ENCODE assay signal across 1 cellular context in genomic region chr22:38753894-38754246, GRCh38.
TF ChIP-seq lines count a peak whose summit lies in the region.

No MANE protein-coding gene starts in this region.

TF ChIP-seq in HepG2, 621 proteins besides CTCF, POLR2A, EP300 and RAD21 (continued from another document and continues in another):
- TF ChIP-seq PRMT3 (CRISPR knock-in tag; IDR thresholded peaks at IDR 0.05; ENCODE audit: borderline replicate concordance, low read depth) (no peak), RFX1 (IDR thresholded peaks at IDR 0.05) (no peak), PLRG1 (conservative IDR thresholded peaks at IDR 0.05) (no peak), ZNF318 (CRISPR knock-in tag; IDR thresholded peaks at IDR 0.05) (no peak), SMAD9 (CRISPR knock-in tag; IDR thresholded peaks at IDR 0.05) (no peak), HDAC2 (CRISPR knock-in tag; IDR thresholded peaks at IDR 0.05) (no peak; the same call in 1 of the 2 replicates), FOXO4 (CRISPR knock-in tag; conservative IDR thresholded peaks at IDR 0.05) (no peak), SMARCC2 (IDR thresholded peaks at IDR 0.05) (no peak), ZNF772 (CRISPR knock-in tag; IDR thresholded peaks at IDR 0.05) (peak; percentile 44; the same call in 1 of the 2 replicates), MAF1 (CRISPR knock-in tag; IDR thresholded peaks at IDR 0.05; ENCODE audit: borderline replicate concordance) (no peak), KDM5B (CRISPR knock-in tag; IDR thresholded peaks at IDR 0.05; ENCODE audit: borderline replicate concordance) (no peak), MIXL1 (CRISPR knock-in tag; IDR thresholded peaks at IDR 0.05) (peak; percentile 89), HNF1A (IDR thresholded peaks at IDR 0.05; ENCODE audit: low read depth) (no peak), HNF1A (CRISPR knock-in tag; IDR thresholded peaks at IDR 0.05; ENCODE audit: borderline replicate concordance) (no peak), ZNF232 (CRISPR knock-in tag; IDR thresholded peaks at IDR 0.05; ENCODE audit: borderline replicate concordance) (no peak), NFIC (IDR thresholded peaks at IDR 0.05; ENCODE audit: low read length) (no peak), RFX3 (CRISPR knock-in tag; IDR thresholded peaks at IDR 0.05) (no peak), SALL2 (CRISPR knock-in tag; IDR thresholded peaks at IDR 0.05) (no peak), ZFP90 (CRISPR knock-in tag; IDR thresholded peaks at IDR 0.05; ENCODE audit: borderline replicate concordance) (no peak), ZNF740 (CRISPR knock-in tag; IDR thresholded peaks at IDR 0.05) (no peak), HOXD1 (CRISPR knock-in tag; IDR thresholded peaks at IDR 0.05) (peak; percentile 93), ZNF280D (CRISPR knock-in tag; IDR thresholded peaks at IDR 0.05) (no peak), SMC3 (IDR thresholded peaks at IDR 0.05; ENCODE audit: low read length) (no peak), ZNF280B (CRISPR knock-in tag; IDR thresholded peaks at IDR 0.05; ENCODE audit: borderline replicate concordance) (no peak), MEIS2 (CRISPR knock-in tag; IDR thresholded peaks at IDR 0.05) (peak; percentile 98), SIN3A (IDR thresholded peaks at IDR 0.05; ENCODE audit: borderline replicate concordance, low read depth, low read length) (no peak), HHEX (CRISPR knock-in tag; IDR thresholded peaks at IDR 0.05) (no peak), SNAPC5 (CRISPR knock-in tag; IDR thresholded peaks at IDR 0.05; ENCODE audit: borderline replicate concordance) (no peak), SNAPC4 (CRISPR knock-in tag; IDR thresholded peaks at IDR 0.05) (no peak), KLF11 (CRISPR knock-in tag; IDR thresholded peaks at IDR 0.05) (no peak), ZNF720 (CRISPR knock-in tag; IDR thresholded peaks at IDR 0.05) (no peak), SP140L (CRISPR knock-in tag; IDR thresholded peaks at IDR 0.05; ENCODE audit: borderline replicate concordance) (no peak), ZNF263 (CRISPR knock-in tag; IDR thresholded peaks at IDR 0.05) (no peak), GPN1 (CRISPR knock-in tag; IDR thresholded peaks at IDR 0.05; ENCODE audit: borderline replicate concordance) (no peak), NR1H2 (CRISPR knock-in tag; IDR thresholded peaks at IDR 0.05; ENCODE audit: borderline replicate concordance, low read depth) (no peak)
